Comparison of ENCODE assay signal across 13 cellular contexts in genomic region chr18:11259421-11259820, GRCh38.
A peak's percentile ranks its signal among the peaks of the same experiment; 100 is the strongest.
DNase-seq lines count a peak whose midpoint lies in the region; ATAC-seq and TF ChIP-seq lines count a peak whose summit lies in the region.
"Had no signal": no experiment of that assay in that cellular context is flagged by ENCODE, and none has a peak within 500 bp of the region (broad histone marks: within the 10 kb centered on the region; RNA-seq: fewer than 3 reads in every experiment).

No MANE protein-coding gene starts in this region.

- H3K36me3 ChIP-seq in mesenchymal stem cell (ENCODE audit: control insufficient read depth in 1 of 2, insufficient read depth in 2 of 2, low read depth in 1 of 2, low read length in 2 of 2) = no peaks in the 10 kb centered on the region
- H3K36me3 ChIP-seq: suprapubic skin had no signal

- H3K27ac Mint-ChIP-seq in endothelial cell (ENCODE audit: unreplicated experiment) = peak overlapping the region; percentile 25

- H3K4me3 ChIP-seq in mesenchymal stem cell (ENCODE audit: insufficient read depth in 1 of 2, low read depth in 1 of 2, low read length in 2 of 2) = peak overlapping the region in 1 of 2 experiments; percentile 53
- H3K4me3 ChIP-seq: suprapubic skin had no signal

- peaks cover 8% of the 10 kb centered on the region for H3K9me3 ChIP-seq in mesenchymal stem cell (ENCODE audit: control insufficient read depth, low read length)
- H3K9me3 ChIP-seq: suprapubic skin had no signal

- H2BK120ac ChIP-seq in mesenchymal stem cell (ENCODE audit: low read depth, low read length) = no peak overlapping the region

- H3K27ac ChIP-seq in mesenchymal stem cell (ENCODE audit: low read length, poor library complexity, severe bottlenecking) = no peak overlapping the region
- H3K27ac ChIP-seq: epithelial cell of prostate, suprapubic skin had no signal

- H3K4me1 Mint-ChIP-seq in endothelial cell (ENCODE audit: unreplicated experiment) = peaks cover 5% of the 10 kb centered on the region

- no peak overlapping the region for H3K4ac ChIP-seq in mesenchymal stem cell (ENCODE audit: low read depth in 1 of 2, low read length in 2 of 2)

- H3K4me1 ChIP-seq in mesenchymal stem cell (ENCODE audit: control insufficient read depth, insufficient read depth, low read depth, low read length) = no peaks in the 10 kb centered on the region

- no peaks in the 10 kb centered on the region for H3K27me3 ChIP-seq in mesenchymal stem cell (ENCODE audit: control insufficient read depth in 1 of 2, insufficient read depth in 1 of 2, low read length in 2 of 2)
- H3K27me3 ChIP-seq: suprapubic skin had no signal

- H3K23ac ChIP-seq in mesenchymal stem cell (ENCODE audit: low read length in 2 of 2) = no peak overlapping the region

- no peak overlapping the region for H2AK5ac ChIP-seq in mesenchymal stem cell (ENCODE audit: low read length, severe bottlenecking)

- no peak overlapping the region for H3K18ac ChIP-seq in mesenchymal stem cell (ENCODE audit: low read depth in 1 of 2, low read length in 2 of 2)

- peaks cover 4% of the 10 kb centered on the region for H3K36me3 Mint-ChIP-seq in endothelial cell (ENCODE audit: low read depth, unreplicated experiment)

- no peak overlapping the region for H3K4me2 ChIP-seq in mesenchymal stem cell (ENCODE audit: low read length, poor library complexity, severe bottlenecking)

- 60% methylated on average over 8 of the region's 8 CpGs for whole genome bisulfite sequencing in mesenchymal stem cell

- no peaks in the 10 kb centered on the region for H3K79me1 ChIP-seq in mesenchymal stem cell (replicated peaks; ENCODE audit: low read length, poor library complexity, severe bottlenecking)

- peaks cover 4% of the 10 kb centered on the region for H3K27me3 Mint-ChIP-seq in endothelial cell (ENCODE audit: unreplicated experiment)

- no peak overlapping the region for H3K4me3 Mint-ChIP-seq in endothelial cell (ENCODE audit: unreplicated experiment)

- no peak overlapping the region for H4K8ac ChIP-seq in mesenchymal stem cell (ENCODE audit: low read length)

- ATAC-seq in GM21381 (IDR thresholded peaks at IDR 0.05; ENCODE audit: unreplicated experiment) = no peak

- H2BK5ac ChIP-seq in mesenchymal stem cell (ENCODE audit: low read depth, low read length, poor library complexity, severe bottlenecking) = no peak overlapping the region

- H3K9me3 Mint-ChIP-seq in endothelial cell (ENCODE audit: unreplicated experiment) = no peaks in the 10 kb centered on the region

- DNase-seq in SIG-M5 treated with dmso at 0.1 percent for 504 hours (lab: John Stamatoyannopoulos, UW; ENCODE audit: unreplicated experiment) (peak; percentile 44), SIG-M5 (lab: John Stamatoyannopoulos, UW) (no peak), endothelial cell (ENCODE audit: low spot score) (peak; percentile 21), mesenchymal stem cell (no peak), midbrain (lab: John Stamatoyannopoulos, UW) (no peak), SW480 (ENCODE audit: low spot score) (no peak)
- no peak for DNase-seq in NK-92 treated with Interleukin-12 subunit alpha and Interleukin-12 subunit beta, amount 100 ng/mL, for 24 hours (lab: John Stamatoyannopoulos, UW)
- DNase-seq: activated gamma-delta T cell treated with Interleukin-2 at 50 U/mL for 16 hours, HCEC 1CT, NCI-H1694 had no signal

- H2AFZ ChIP-seq in mesenchymal stem cell (ENCODE audit: low read depth, low read length) = peak overlapping the region; percentile 31

- no peak overlapping the region for H3K14ac ChIP-seq in mesenchymal stem cell (ENCODE audit: low read length in 2 of 2)

- TF ChIP-seq CTCF in endothelial cell (IDR thresholded peaks at IDR 0.05; ENCODE audit: unreplicated experiment) = no peak

- no peak overlapping the region for H2BK15ac ChIP-seq in mesenchymal stem cell (ENCODE audit: low read depth, poor library complexity, severe bottlenecking)

- no peak overlapping the region for H4K91ac ChIP-seq in mesenchymal stem cell (ENCODE audit: low read length)

- H2BK12ac ChIP-seq in mesenchymal stem cell (ENCODE audit: low read length in 2 of 2) = no peak overlapping the region

- H3K9ac ChIP-seq in mesenchymal stem cell (ENCODE audit: low read length) = peak overlapping the region; percentile 16

Comparison
In these comparisons a context has a peak if more than half of its experiments do, and no peak if none do; other contexts are left out.
1. DNase-seq: peak in SIG-M5 treated with dmso at 0.1 percent for 504 hours (single experiment) and endothelial cell (single experiment); none in SIG-M5 (single experiment), mesenchymal stem cell (single experiment), NK-92 treated with Interleukin-12 subunit alpha and Interleukin-12 subunit beta, amount 100 ng/mL, for 24 hours (single experiment), midbrain (single experiment) and SW480 (single experiment).